ENCODE assay signal across 16 cellular contexts in the genomic region with DNA sequence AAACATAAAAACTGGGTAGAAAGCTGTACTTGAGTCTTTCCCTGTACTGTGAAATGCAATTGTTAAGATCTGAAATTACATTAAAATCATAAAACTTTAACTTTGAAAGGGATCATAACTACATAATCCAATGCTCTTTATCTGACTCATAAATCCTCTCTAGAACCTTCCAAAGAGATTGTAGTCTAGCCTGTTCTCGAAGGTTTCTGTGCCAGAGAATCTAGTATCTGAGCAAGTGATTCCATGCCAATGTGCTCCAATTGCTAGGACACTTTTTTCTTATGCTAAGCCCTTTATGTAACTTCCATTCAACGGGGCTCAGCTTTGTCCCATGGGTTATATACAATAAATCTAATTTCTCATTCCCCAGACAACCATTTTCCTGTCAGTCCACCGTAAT. TPM values are rescaled to one million over a fixed set of nuclear protein-coding genes. Genes with fewer than 3 reads are reported as not detected.
DNase-seq lines count a peak whose midpoint lies in the region; ATAC-seq and TF ChIP-seq lines count a peak whose summit lies in the region.
"Had no signal": no experiment of that assay in that cellular context is flagged by ENCODE, and none has a peak within 500 bp of the region (broad histone marks: within the 10 kb centered on the region; RNA-seq: fewer than 3 reads in every experiment).

No MANE protein-coding gene starts in this region.

- H4K20me1 ChIP-seq in smooth muscle cell (ENCODE audit: low read depth), result no peaks in the 10 kb centered on the region

- no peak overlapping the region for H3K9ac ChIP-seq in colonic mucosa (ENCODE audit: low read depth in 2 of 2, low read length in 2 of 2)
- peak overlapping the region; percentile 75 for H3K9ac ChIP-seq in smooth muscle cell (ENCODE audit: low read depth)

- 70% methylated on average over 3 of the region's 3 CpGs for WGBS in smooth muscle cell (ENCODE audit: low lambda C conversion rate)

- peak overlapping the region; percentile 64 for H3K4me2 ChIP-seq in smooth muscle cell
- H3K4me2 ChIP-seq: A549 had no signal

- H3K27me3 ChIP-seq in RWPE2 (ENCODE audit: insufficient read depth, poor library complexity, severe bottlenecking), result no peaks in the 10 kb centered on the region
- no peaks in the 10 kb centered on the region for H3K27me3 ChIP-seq in colonic mucosa
- H3K27me3 ChIP-seq in smooth muscle cell (ENCODE audit: low read depth), result no peaks in the 10 kb centered on the region
- H3K27me3 ChIP-seq in breast epithelium, result no peaks in the 10 kb centered on the region

- no peak for ATAC-seq in RWPE2 (ENCODE audit: low read depth)
- ATAC-seq in mucosa of descending colon, result peak; percentile 74
- no peak for ATAC-seq in GM18909 (IDR thresholded peaks at IDR 0.05; ENCODE audit: poor library complexity, unreplicated experiment)
- no peak for ATAC-seq in left cardiac atrium
- ATAC-seq: A549 had no signal

- intact Hi-C loops in colonic mucosa (cut with DNase I), result no loop called here
- intact Hi-C loops in mucosa of descending colon (cut with DNase I, micrococcal nuclease), result no loop called here
- intact Hi-C loops in breast epithelium (cut with DNase I; ENCODE audit: low total_unique reads), result no loop called here
- intact Hi-C loops in left cardiac atrium (cut with DNase I), result no loop called here

- no peaks in the 10 kb centered on the region for H3K79me2 ChIP-seq in smooth muscle cell (ENCODE audit: low read depth)

- H2AFZ ChIP-seq in smooth muscle cell (ENCODE audit: low read depth), result no peak overlapping the region

- H3K4me3 ChIP-seq in RWPE2 (ENCODE audit: severe bottlenecking) (no peak overlapping the region), colonic mucosa (no peak overlapping the region), mucosa of descending colon (no peak overlapping the region), smooth muscle cell (no peak overlapping the region), breast epithelium (no peak overlapping the region)
- H3K4me3 ChIP-seq: A549 had no signal

- in situ Hi-C loops in ACHN (cut with HindIII; ENCODE audit: low pct_ligation_motif_present, low pct_unique_long_range_greater_than_20kb, low sequenced_read_pairs), result no loop called here

- H3K4me1 ChIP-seq in RWPE2 (ENCODE audit: insufficient read depth, poor library complexity, severe bottlenecking) (peaks cover 7% of the 10 kb centered on the region), colonic mucosa (no peaks in the 10 kb centered on the region), mucosa of descending colon (ENCODE audit: low read depth) (peaks cover 11% of the 10 kb centered on the region), smooth muscle cell (ENCODE audit: low read depth) (peaks cover 14% of the 10 kb centered on the region), breast epithelium (no peaks in the 10 kb centered on the region)
- H3K4me1 ChIP-seq: A549 had no signal

- no peak for TF ChIP-seq CTCF in RWPE2 (IDR thresholded peaks at IDR 0.05; ENCODE audit: poor library complexity, severe bottlenecking)
- TF ChIP-seq CTCF in colonic mucosa (IDR thresholded peaks at IDR 0.05), result no peak
- TF ChIP-seq CTCF in mucosa of descending colon (IDR thresholded peaks at IDR 0.05), result no peak
- no peak for TF ChIP-seq CTCF in smooth muscle cell (IDR thresholded peaks at IDR 0.05; ENCODE audit: borderline replicate concordance, insufficient read depth, poor library complexity, severe bottlenecking)
- no peak for TF ChIP-seq CTCF in breast epithelium (IDR thresholded peaks at IDR 0.05)

- H3K36me3 ChIP-seq in RWPE2 (ENCODE audit: low read depth) (peaks cover 92% of the 10 kb centered on the region), colonic mucosa (no peaks in the 10 kb centered on the region), mucosa of descending colon (ENCODE audit: low read depth) (no peaks in the 10 kb centered on the region), smooth muscle cell (ENCODE audit: low read depth) (no peaks in the 10 kb centered on the region), breast epithelium (peaks cover 8% of the 10 kb centered on the region)

- H3K9me3 ChIP-seq in RWPE2 (ENCODE audit: severe bottlenecking) (no peaks in the 10 kb centered on the region), colonic mucosa (no peaks in the 10 kb centered on the region), mucosa of descending colon (no peaks in the 10 kb centered on the region), smooth muscle cell (replicated peaks; ENCODE audit: low read depth) (no peaks in the 10 kb centered on the region), breast epithelium (no peaks in the 10 kb centered on the region)
- H3K9me3 ChIP-seq: A549 had no signal

- H3F3A ChIP-seq in smooth muscle cell (ENCODE audit: low read depth), result peaks cover 31% of the 10 kb centered on the region

- DNase-seq in RWPE2 (ENCODE audit: low spot score) (no peak), colonic mucosa (no peak), mucosa of descending colon (peak in 1 of 3 donors; percentile 35), smooth muscle cell (lab: John Stamatoyannopoulos, UW; ENCODE audit: unreplicated experiment) (no peak), breast epithelium (ENCODE audit: low spot score in 2 of 2) (no peak), ACHN (no peak), left cardiac atrium (no peak)
- DNase-seq: KBM-7, MM.1S, NCI-H2029 treated with DMSO at 0.1 percent for 48 hours, NCI-H446 treated with DMSO at 0.1 percent for 48 hours, NCI-H526 treated with DMSO at 0.1 percent for 48 hours, SHP77 treated with DMSO at 0.1 percent for 48 hours had no signal

- H3K27ac ChIP-seq in RWPE2 (ENCODE audit: poor library complexity, severe bottlenecking) (peak overlapping the region; percentile 67), colonic mucosa (peak overlapping the region; percentile 24), smooth muscle cell (ENCODE audit: low read depth) (peak overlapping the region; percentile 97), breast epithelium (no peak overlapping the region)
- H3K27ac ChIP-seq: A549, RWPE1 had no signal

- no peak for TF ChIP-seq POLR2A in breast epithelium (IDR thresholded peaks at IDR 0.05)

RNA-seq across cellular contexts. Expression of gene DDX31, which starts 21.1 kb away (rescaled TPM):
- total RNA-seq in colonic mucosa (10 to 100 TPM in 1 of 2 donors, 1 to 10 TPM in 1; 6.8 to 11.6 TPM), mucosa of descending colon (10 to 100 TPM in 1 of 3 donors, 1 to 10 TPM in 2; 8.7 to 11.2 (median 9.5) TPM), smooth muscle cell (11.0 and 11.9 TPM in 2 replicates), breast epithelium (10 to 100 TPM; 10.2 to 23.6 (median 19.0) TPM), left cardiac atrium (1 to 10 TPM; 5.2 to 7.9 TPM)
- polyA plus RNA-seq in smooth muscle cell, result 5.9 and 6.6 TPM in 2 replicates

RNA-seq across cellular contexts. Expression of gene GTF3C4, which starts 21.6 kb away (rescaled TPM):
- total RNA-seq in colonic mucosa (10 to 100 TPM; 12.4 to 13.1 TPM), mucosa of descending colon (10 to 100 TPM; 10.5 to 16.6 (median 11.4) TPM), smooth muscle cell (16.7 and 19.7 TPM in 2 replicates), breast epithelium (10 to 100 TPM in 2 of 3 donors, 1 to 10 TPM in 1; 9.3 to 19.6 (median 13.4) TPM), left cardiac atrium (1 to 10 TPM; 8.1 to 9.2 TPM)
- 5.6 and 8.3 TPM in 2 replicates for polyA plus RNA-seq in smooth muscle cell

Comparison
In these comparisons a context has a peak if more than half of its experiments do, and no peak if none do; other contexts are left out.
1. H3K27ac ChIP-seq: peak in RWPE2 (single experiment), colonic mucosa (single experiment) and smooth muscle cell (single experiment); none in breast epithelium (0 of 2).